ENCODE assay signal across 1 cellular context in genomic region chr2:110691612-110692258, GRCh38.
A peak's percentile ranks its signal among the peaks of the same experiment; 100 is the strongest.
TF ChIP-seq lines count a peak whose summit lies in the region.

No MANE protein-coding gene starts in this region.

TF ChIP-seq in K562, 482 proteins besides CTCF, POLR2A, EP300 and RAD21 (continued from another document):
- TF ChIP-seq ZNF57 (CRISPR knock-in tag; IDR thresholded peaks at IDR 0.05), result no peak
- no peak for TF ChIP-seq SMARCC2 (IDR thresholded peaks at IDR 0.05; ENCODE audit: low read depth)
- no peak for TF ChIP-seq ZNF431 (CRISPR knock-in tag; IDR thresholded peaks at IDR 0.05)
- TF ChIP-seq PTBP1 (IDR thresholded peaks at IDR 0.05; ENCODE audit: low read depth, low read length), result no peak
- 0 out of 2 replicates have a peak, but pooled peaks have one; percentile 42 for TF ChIP-seq PTTG1 (tag; IDR thresholded peaks at IDR 0.05; ENCODE audit: low read depth)
- TF ChIP-seq THRAP3 (IDR thresholded peaks at IDR 0.05; ENCODE audit: borderline replicate concordance), result no peak
- TF ChIP-seq CCAR2 (IDR thresholded peaks at IDR 0.05; ENCODE audit: low read depth, low read length), result no peak
- TF ChIP-seq BRCA1 (IDR thresholded peaks at IDR 0.05), result no peak
- TF ChIP-seq BRCA1 (CRISPR knock-in tag; IDR thresholded peaks at IDR 0.05), result no peak
- no peak for TF ChIP-seq ZKSCAN8 (CRISPR knock-in tag; IDR thresholded peaks at IDR 0.05)
- no peak for TF ChIP-seq GATAD2B (IDR thresholded peaks at IDR 0.05; ENCODE audit: borderline replicate concordance)
- TF ChIP-seq SRSF1 (IDR thresholded peaks at IDR 0.05; ENCODE audit: low read depth, low read length), result no peak
